Comparison of ENCODE assay signal across 11 cellular contexts in genomic region chrX:41293269-41293668, GRCh38. TPM values are rescaled to one million over a fixed set of nuclear protein-coding genes. Genes with fewer than 3 reads are reported as not detected.
DNase-seq lines count a peak whose midpoint lies in the region; ATAC-seq and TF ChIP-seq lines count a peak whose summit lies in the region.
"Had no signal": no experiment of that assay in that cellular context is flagged by ENCODE, and none has a peak within 500 bp of the region (broad histone marks: within the 10 kb centered on the region; RNA-seq: fewer than 3 reads in every experiment).

No MANE protein-coding gene starts in this region.

- H3K36me3 Mint-ChIP-seq in activated naive CD4-positive, alpha-beta T cell treated with anti-CD3 and anti-CD28 coated beads for 36 hours (ENCODE audit: low read depth): no peaks in the 10 kb centered on the region

- H3K27me3 Mint-ChIP-seq in activated naive CD4-positive, alpha-beta T cell treated with anti-CD3 and anti-CD28 coated beads for 36 hours (ENCODE audit: low read depth): no peaks in the 10 kb centered on the region

- H3K9me2 ChIP-seq in MM.1S (replicated peaks; ENCODE audit: insufficient read depth, low read length): no peaks in the 10 kb centered on the region

- H3K4me3 ChIP-seq in MM.1S (ENCODE audit: low read length) (no peak overlapping the region), astrocyte of the spinal cord (ENCODE audit: low read depth, low read length) (no peak overlapping the region), retinal pigment epithelial cell (ENCODE audit: low read length) (no peak overlapping the region)

- H3K9me3 ChIP-seq in MM.1S (replicated peaks; ENCODE audit: insufficient read depth, low read length): no peaks in the 10 kb centered on the region

- peaks cover 4% of the 10 kb centered on the region for H3K9me3 Mint-ChIP-seq in activated naive CD4-positive, alpha-beta T cell treated with anti-CD3 and anti-CD28 coated beads for 36 hours

- no peaks in the 10 kb centered on the region for H3K36me3 ChIP-seq in MM.1S (replicated peaks; ENCODE audit: insufficient read depth, low read length)

- no peak overlapping the region for H2AFZ ChIP-seq in MM.1S (ENCODE audit: low read length)

- no peak overlapping the region for H3K9ac ChIP-seq in MM.1S (ENCODE audit: low read length)

- no peak overlapping the region for H3K4me3 Mint-ChIP-seq in activated naive CD4-positive, alpha-beta T cell treated with anti-CD3 and anti-CD28 coated beads for 36 hours
- H3K4me3 Mint-ChIP-seq: activated T-cell treated with anti-CD3 and anti-CD28 coated beads, Interleukin-2, amount 50 U/mL, for 24 hours had no signal

- CTCF ChIA-PET in activated naive CD4-positive, alpha-beta T cell treated with anti-CD3 and anti-CD28 coated beads for 36 hours (lab: Charles Lee): interaction anchor here (0.6 kb wide), 1 partner anchor 88 kb away, joined by 3 read pairs; no protein-coding TSS in a partner anchor

- DNase-seq in activated naive CD4-positive, alpha-beta T cell treated with anti-CD3 and anti-CD28 coated beads for 36 hours: peak; percentile 37
- no peak for DNase-seq in activated naive CD4-positive, alpha-beta T cell treated with Interleukin-2 at 50 U/mL for 16 hours
- DNase-seq in MM.1S (peak; percentile 7), astrocyte of the spinal cord (ENCODE audit: low read depth, low spot score) (no peak), retinal pigment epithelial cell (ENCODE audit: low read depth) (no peak), NCI-H187 (lab: John Stamatoyannopoulos, UW) (no peak), T-helper 9 cell (no peak)
- DNase-seq: activated T-cell treated with anti-CD3 and anti-CD28 coated beads, Interleukin-2, amount 50 U/mL, for 24 hours; DMS153 had no signal

- H4K20me1 ChIP-seq in MM.1S (ENCODE audit: insufficient read depth, low read length): no peaks in the 10 kb centered on the region

- H3K4me1 ChIP-seq in MM.1S (ENCODE audit: low read length): no peaks in the 10 kb centered on the region

- no peaks in the 10 kb centered on the region for H3K4me1 Mint-ChIP-seq in activated naive CD4-positive, alpha-beta T cell treated with anti-CD3 and anti-CD28 coated beads for 36 hours (ENCODE audit: low read depth)

- no peaks in the 10 kb centered on the region for H3K79me2 ChIP-seq in MM.1S (ENCODE audit: low read length)

- no peaks in the 10 kb centered on the region for H3K27me3 ChIP-seq in MM.1S (replicated peaks; ENCODE audit: insufficient read depth, low read length)

- no peak overlapping the region for H3K4me2 ChIP-seq in MM.1S (ENCODE audit: low read depth, low read length)

- no peak overlapping the region for H3K27ac ChIP-seq in MM.1S (ENCODE audit: low read length)
- H3K27ac ChIP-seq: RWPE1 had no signal

- intact Hi-C loops in activated naive CD4-positive, alpha-beta T cell treated with anti-CD3 and anti-CD28 coated beads for 36 hours (cut with micrococcal nuclease): no loop called here

- no peak for ATAC-seq in GM21360 (IDR thresholded peaks at IDR 0.05; ENCODE audit: unreplicated experiment)

- no peak overlapping the region for H3K27ac Mint-ChIP-seq in activated naive CD4-positive, alpha-beta T cell treated with anti-CD3 and anti-CD28 coated beads for 36 hours
- H3K27ac Mint-ChIP-seq: activated T-cell treated with anti-CD3 and anti-CD28 coated beads, Interleukin-2, amount 50 U/mL, for 24 hours had no signal

- in situ Hi-C loops in astrocyte of the spinal cord (cut with HindIII; ENCODE audit: low sequenced_read_pairs): no loop called here

- no peaks in the 10 kb centered on the region for H3F3A ChIP-seq in MM.1S (ENCODE audit: insufficient read depth, low read length)

- TF ChIP-seq CTCF in MM.1S (IDR thresholded peaks at IDR 0.05; ENCODE audit: low read length): peak; percentile 29
- TF ChIP-seq CTCF in astrocyte of the spinal cord (IDR thresholded peaks at IDR 0.05; ENCODE audit: low read depth, low read length): peak; percentile 31
- TF ChIP-seq CTCF in retinal pigment epithelial cell (conservative IDR thresholded peaks at IDR 0.05; ENCODE audit: low read depth, low read length): peak; percentile 46

RNA-seq across cellular contexts. Expression of gene DDX3X, which starts 40.7 kb away (rescaled TPM):
- total RNA-seq in activated naive CD4-positive, alpha-beta T cell treated with anti-CD3 and anti-CD28 coated beads for 36 hours: 100 to 1,000 TPM; 163 to 171 TPM

Comparison
In these comparisons a context has a peak if more than half of its experiments do, and no peak if none do; other contexts are left out.
1. DNase-seq: peak in activated naive CD4-positive, alpha-beta T cell treated with anti-CD3 and anti-CD28 coated beads for 36 hours (single experiment) and MM.1S (single experiment); none in activated naive CD4-positive, alpha-beta T cell treated with Interleukin-2 at 50 U/mL for 16 hours (single experiment), astrocyte of the spinal cord (single experiment), retinal pigment epithelial cell (single experiment), NCI-H187 (0 of 2) and T-helper 9 cell (single experiment).
2. Peak in every context shown above with its lines, with median percentiles within 50 percentile points of each other: CTCF ChIP-seq.